11 cellular contexts compared by ENCODE assay signal in the genomic region with DNA sequence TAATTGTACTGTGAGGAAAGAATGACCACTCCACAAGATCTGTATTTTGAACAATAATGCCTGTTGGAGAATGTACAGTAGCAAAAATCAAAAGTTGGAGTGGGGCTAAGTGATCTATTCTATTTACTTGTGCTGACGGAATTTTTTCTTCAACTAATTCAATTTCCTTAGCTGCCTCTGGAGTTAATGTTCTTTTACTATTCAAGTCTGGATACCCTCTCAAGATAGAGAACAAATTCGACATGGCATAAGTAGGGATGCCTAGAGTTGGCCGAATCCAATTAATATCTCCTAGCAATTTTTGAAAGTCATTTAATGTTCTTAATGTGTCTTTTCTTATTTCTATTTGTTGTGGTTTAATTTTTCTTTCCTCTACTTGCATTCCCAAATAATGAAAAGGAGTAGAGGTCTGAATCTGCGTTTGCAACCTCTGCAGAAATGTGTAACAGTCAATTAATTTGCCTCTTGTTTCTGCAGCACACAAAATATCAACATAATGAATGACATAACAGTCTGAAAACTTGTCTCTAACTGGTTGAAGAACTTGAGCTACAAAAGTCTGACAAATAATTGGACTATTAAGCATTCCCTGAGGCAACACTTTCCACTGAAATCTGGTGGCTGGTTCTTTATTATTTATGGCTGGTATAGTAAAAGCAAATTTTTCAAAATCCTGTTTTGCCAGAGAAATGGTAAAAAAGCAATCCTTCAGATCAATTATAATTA. TPM values are rescaled to one million over a fixed set of nuclear protein-coding genes. Genes with fewer than 3 reads are reported as not detected.
DNase-seq lines count a peak whose midpoint lies in the region; ATAC-seq, FAIRE-seq and TF ChIP-seq lines count a peak whose summit lies in the region.
"Not testable (repeated sequence)": the region's sequence is repeated elsewhere in the genome, so short reads cannot be mapped to it uniquely, and the experiment has no call there.
"Had no signal": no experiment of that assay in that cellular context is flagged by ENCODE, and none has a peak within 500 bp of the region (broad histone marks: within the 10 kb centered on the region; RNA-seq: fewer than 3 reads in every experiment).

No MANE protein-coding gene starts in this region.

- H3K23me2 ChIP-seq in H1 (ENCODE audit: low read depth, low read length): not testable (repeated sequence)

- H3K4me1 ChIP-seq in Loucy (ENCODE audit: insufficient read depth, low read length, poor library complexity, severe bottlenecking): peaks cover 66% of the 10 kb centered on the region
- not testable (repeated sequence) for H3K4me1 ChIP-seq in H1 (replicated peaks in 1 of 4; ENCODE audit: control insufficient read depth in 3 of 4, insufficient read depth in 4 of 4, low read length in 3 of 4); neural progenitor cell

- not testable (repeated sequence) for H3K4me1 Mint-ChIP-seq in activated CD4-positive, alpha-beta T cell treated with anti-CD3 and anti-CD28 coated beads, Interleukin-2, amount 10 ng/mL, durations not matched to agents 24 days and 14 days; neural progenitor cell; stimulated activated naive B cell treated with anti-CD40 and anti-IgM and Interleukin-4, amounts not matched to agents 10 μg/mL and 1 μg/mL and 100 μg/mL, for 72 hours

- not testable (repeated sequence) for H3K27ac Mint-ChIP-seq in activated CD4-positive, alpha-beta T cell treated with anti-CD3 and anti-CD28 coated beads, Interleukin-2, amount 10 ng/mL, durations not matched to agents 24 days and 14 days; neural progenitor cell; stimulated activated naive B cell treated with anti-CD40 and anti-IgM and Interleukin-4, amounts not matched to agents 10 μg/mL and 1 μg/mL and 100 μg/mL, for 72 hours

- not testable (repeated sequence) for H3K27ac ChIP-seq in H1 (ENCODE audit: low read depth, low read length); neural progenitor cell

- not testable (repeated sequence) for H4K8ac ChIP-seq in H1 (ENCODE audit: extremely low read depth, insufficient read depth, low read length)

- H3K14ac ChIP-seq in H1 (ENCODE audit: insufficient read length): not testable (repeated sequence)

- not testable (repeated sequence) for H2BK5ac ChIP-seq in H1 (ENCODE audit: low read depth, low read length)

- not testable (repeated sequence) for H3K9me2 ChIP-seq in Loucy (replicated peaks; ENCODE audit: low read depth, low read length)

- not testable (repeated sequence) for H3K79me2 ChIP-seq in Loucy (ENCODE audit: insufficient read depth, low read length); H1 (ENCODE audit: control insufficient read depth in 1 of 2, insufficient read depth in 2 of 2, low read length in 2 of 2); neural progenitor cell (ENCODE audit: low read depth)

- not testable (repeated sequence) for H2BK15ac ChIP-seq in H1 (ENCODE audit: low read length)

- peak overlapping the region; percentile 30 for H3K4me3 ChIP-seq in Loucy (ENCODE audit: low read length, poor library complexity, severe bottlenecking)
- not testable (repeated sequence) for H3K4me3 ChIP-seq in H1 (ENCODE audit: extremely low read depth in 1 of 4, insufficient read depth in 2 of 4, low read depth in 3 of 4, low read length in 4 of 4)
- peak overlapping the region; percentile 0 for H3K4me3 ChIP-seq in neural progenitor cell

- WGBS in H1 (ENCODE audit: extremely low coverage in 1 of 2, insufficient coverage in 1 of 2, insufficient read length in 1 of 2, insufficient replicate concordance in 2 of 2, low coverage in 1 of 2, low lambda C conversion rate in 2 of 2, missing lambda C conversion rate in 1 of 2), 2 experiments: 73% methylated on average over 4 of the region's 4 CpGs; no CpG with 5 or more reads in 1 of the 2 experiments

- H2BK120ac ChIP-seq in H1 (replicated peaks; ENCODE audit: low read depth, low read length): not testable (repeated sequence)

- H2BK12ac ChIP-seq in H1 (ENCODE audit: low read depth, low read length): not testable (repeated sequence)

- H3K36me3 Mint-ChIP-seq in activated CD4-positive, alpha-beta T cell treated with anti-CD3 and anti-CD28 coated beads, Interleukin-2, amount 10 ng/mL, durations not matched to agents 24 days and 14 days (ENCODE audit: low read depth); neural progenitor cell; stimulated activated naive B cell treated with anti-CD40 and anti-IgM and Interleukin-4, amounts not matched to agents 10 μg/mL and 1 μg/mL and 100 μg/mL, for 72 hours: not testable (repeated sequence)

- H3K4me2 ChIP-seq in Loucy (ENCODE audit: low read depth, low read length, poor library complexity, severe bottlenecking): peak overlapping the region; percentile 65
- not testable (repeated sequence) for H3K4me2 ChIP-seq in H1 (ENCODE audit: insufficient read depth in 1 of 2, low read depth in 2 of 2, low read length in 2 of 2); neural progenitor cell

- POLR2A ChIA-PET in H1 (lab: Charles Lee; ENCODE audit: partially characterized antibody): not testable (repeated sequence)

- not testable (repeated sequence) for H3K79me1 ChIP-seq in H1 (ENCODE audit: low read depth, low read length)

- not testable (repeated sequence) for FAIRE-seq in H1 (lab: Jason Lieb, UNC)

- peak; percentile 10 to 18 for ATAC-seq in stimulated activated naive B cell treated with anti-CD40 and anti-IgM and Interleukin-4, amounts not matched to agents 10 μg/mL and 1 μg/mL and 100 μg/mL, for 72 hours (replicated peaks)

- H3K27me3 ChIP-seq in Loucy (ENCODE audit: insufficient read depth, low read length, poor library complexity, severe bottlenecking); H1 (replicated peaks in 1 of 4; ENCODE audit: control insufficient read depth in 3 of 4, extremely low read depth in 1 of 4, insufficient read depth in 3 of 4, low read length in 3 of 4); neural progenitor cell: not testable (repeated sequence)

- not testable (repeated sequence) for H3K23ac ChIP-seq in H1 (ENCODE audit: insufficient read length)

- intact Hi-C loops in activated CD4-positive, alpha-beta T cell treated with anti-CD3 and anti-CD28 coated beads, Interleukin-2, amount 10 ng/mL, durations not matched to agents 24 days and 14 days (cut with micrococcal nuclease): not testable (repeated sequence)

- H3K4me3 Mint-ChIP-seq in activated CD4-positive, alpha-beta T cell treated with anti-CD3 and anti-CD28 coated beads, Interleukin-2, amount 10 ng/mL, durations not matched to agents 24 days and 14 days; neural progenitor cell; stimulated activated naive B cell treated with anti-CD40 and anti-IgM and Interleukin-4, amounts not matched to agents 10 μg/mL and 1 μg/mL and 100 μg/mL, for 72 hours: not testable (repeated sequence)

- not testable (repeated sequence) for H4K20me1 ChIP-seq in Loucy (ENCODE audit: insufficient read depth, low read length, poor library complexity, severe bottlenecking); H1 (replicated peaks in 1 of 2; ENCODE audit: control insufficient read depth in 1 of 2, insufficient read depth in 2 of 2, low read length in 2 of 2); neural progenitor cell (ENCODE audit: low read depth)

- CTCF ChIA-PET in H1 (lab: Charles Lee; ENCODE audit: partially characterized antibody): not testable (repeated sequence)

- not testable (repeated sequence) for H3F3A ChIP-seq in Loucy (ENCODE audit: low read depth); neural progenitor cell (ENCODE audit: low read depth)

- peak; percentile 3 for TF ChIP-seq CTCF in GM20000 (IDR thresholded peaks at IDR 0.05; ENCODE audit: extremely low read depth, missing control alignments)
- TF ChIP-seq CTCF in Loucy (conservative IDR thresholded peaks at IDR 0.05; ENCODE audit: low read length); H1 (IDR thresholded peaks at IDR 0.05; ENCODE audit: control extremely low read depth in 1 of 3, insufficient read depth in 1 of 3, low read depth in 1 of 3, low read length in 3 of 3); neural progenitor cell (IDR thresholded peaks at IDR 0.05): not testable (repeated sequence)

- not testable (repeated sequence) for TF ChIP-seq POLR2A in H1 (IDR thresholded peaks at IDR 0.05; ENCODE audit: control extremely low read depth in 1 of 2, low read depth in 2 of 2, low read length in 2 of 2)

- DNase-seq in GM20000 (ENCODE audit: low spot score); H1 (ENCODE audit: low read depth in 1 of 2, low spot score in 2 of 2); stimulated activated naive B cell treated with anti-CD40 and anti-IgM and Interleukin-4, amounts not matched to agents 10 μg/mL and 1 μg/mL and 100 μg/mL, for 72 hours: not testable (repeated sequence)
- DNase-seq in RPMI8226: peak; percentile 2
- DNase-seq in activated CD4-positive, alpha-beta T cell treated with anti-CD3 and anti-CD28 coated beads, Interleukin-2, amount 10 ng/mL, durations not matched to agents 24 days and 14 days: peak; percentile 34
- DNase-seq in neural progenitor cell (ENCODE audit: low spot score): peak; percentile 1

- H3K56ac ChIP-seq in H1 (replicated peaks; ENCODE audit: insufficient read length, low read depth, low read length): not testable (repeated sequence)

- not testable (repeated sequence) for TF ChIP-seq EP300 in H1 (IDR thresholded peaks at IDR 0.05; ENCODE audit: borderline replicate concordance in 1 of 2, low read depth in 2 of 2, low read length in 2 of 2)

- not testable (repeated sequence) for H3K9me3 ChIP-seq in Loucy (ENCODE audit: insufficient read depth, low read depth, low read length)
- H3K9me3 ChIP-seq in H1 (ENCODE audit: insufficient read depth in 2 of 2, low read depth in 1 of 2, low read length in 1 of 2) (peaks cover 63 to 67% of the 10 kb centered on the region in 2 experiments), neural progenitor cell (ENCODE audit: low read depth) (peaks cover 70% of the 10 kb centered on the region)

- TF ChIP-seq RAD21 in H1 (IDR thresholded peaks at IDR 0.05 in 1 of 2, conservative IDR thresholded peaks at IDR 0.05 in 1 of 2; ENCODE audit: low read depth in 2 of 2, low read length in 2 of 2): not testable (repeated sequence)

- H3K9ac ChIP-seq in Loucy (ENCODE audit: low read depth, low read length, poor library complexity, severe bottlenecking): peak overlapping the region; percentile 60
- not testable (repeated sequence) for H3K9ac ChIP-seq in H1 (replicated peaks in 1 of 4; ENCODE audit: extremely low read depth in 1 of 4, low read depth in 3 of 4, low read length in 3 of 4); neural progenitor cell

- H3K27me3 Mint-ChIP-seq in activated CD4-positive, alpha-beta T cell treated with anti-CD3 and anti-CD28 coated beads, Interleukin-2, amount 10 ng/mL, durations not matched to agents 24 days and 14 days; neural progenitor cell (ENCODE audit: insufficient read depth, low read depth); stimulated activated naive B cell treated with anti-CD40 and anti-IgM and Interleukin-4, amounts not matched to agents 10 μg/mL and 1 μg/mL and 100 μg/mL, for 72 hours: not testable (repeated sequence)

- H2AK5ac ChIP-seq in H1 (ENCODE audit: low read depth, low read length): not testable (repeated sequence)

- peak overlapping the region; percentile 5; the same call in 1 of the 2 replicates for H2AFZ ChIP-seq in Loucy (ENCODE audit: low read length)
- H2AFZ ChIP-seq in H1 (ENCODE audit: low read length); neural progenitor cell (replicated peaks): not testable (repeated sequence)

- not testable (repeated sequence) for H3K36me3 ChIP-seq in Loucy (ENCODE audit: insufficient read depth, low read length); H1 (ENCODE audit: control insufficient read depth in 2 of 4, insufficient read depth in 4 of 4, low read length in 3 of 4); neural progenitor cell

- not testable (repeated sequence) for H3K18ac ChIP-seq in H1 (ENCODE audit: extremely low read depth, low read length)

- H3K9me3 Mint-ChIP-seq in activated CD4-positive, alpha-beta T cell treated with anti-CD3 and anti-CD28 coated beads, Interleukin-2, amount 10 ng/mL, durations not matched to agents 24 days and 14 days; neural progenitor cell; stimulated activated naive B cell treated with anti-CD40 and anti-IgM and Interleukin-4, amounts not matched to agents 10 μg/mL and 1 μg/mL and 100 μg/mL, for 72 hours: not testable (repeated sequence)

- H2BK20ac ChIP-seq in H1 (ENCODE audit: low read length): not testable (repeated sequence)

- H3K4ac ChIP-seq in H1 (replicated peaks; ENCODE audit: insufficient read length, low read depth, low read length): not testable (repeated sequence)

- not testable (repeated sequence) for H4K91ac ChIP-seq in H1 (replicated peaks; ENCODE audit: insufficient read length, low read length)

- H4K5ac ChIP-seq in H1 (ENCODE audit: insufficient read length, low read depth, low read length): not testable (repeated sequence)

RNA-seq across cellular contexts. Expression of gene DBET, which starts 46.4 kb away (rescaled TPM):
- not detected in 2 replicates for total RNA-seq in activated CD4-positive, alpha-beta T cell treated with anti-CD3 and anti-CD28 coated beads, Interleukin-2, amount 10 ng/mL, durations not matched to agents 24 days and 14 days
- total RNA-seq in H1 (2021; fragmentation: NEBNext Ultra II Directional; extraction: Animal tissue kit (Norgen Biotek cat#: 25700)): not detected in 2 replicates
- polyA plus RNA-seq in H1 (2011; rRNA removed): not detected in 2 replicates
- polyA plus RNA-seq in H1 (2011; cell fraction: cytosol; rRNA removed): not detected
- not detected for polyA plus RNA-seq in H1 (2011; cell fraction: nucleus; rRNA removed)
- polyA plus RNA-seq in H1 (2012, experiment 1 of 2): not detected in 4 replicates
- polyA plus RNA-seq in H1 (2012, experiment 2 of 2): not detected
- not detected for polyA plus RNA-seq in H1 (2013, experiment 1 of 2)
- not detected for polyA plus RNA-seq in H1 (2013, experiment 2 of 2)
- polyA minus RNA-seq in H1 (2011; rRNA and poly(A)+ RNA removed): not detected in 2 replicates
- polyA minus RNA-seq in H1 (2011; cell fraction: cytosol; rRNA and poly(A)+ RNA removed): not detected
- not detected for polyA minus RNA-seq in H1 (2011; cell fraction: nucleus; rRNA and poly(A)+ RNA removed)
- not detected in 2 replicates for total RNA-seq in neural progenitor cell (ENCODE audit: low replicate concordance)
- total RNA-seq: PC-9, SJCRH30 had no signal
- polyA plus RNA-seq: AG04450, CD14-positive monocyte had no signal
